In the genomic region with DNA sequence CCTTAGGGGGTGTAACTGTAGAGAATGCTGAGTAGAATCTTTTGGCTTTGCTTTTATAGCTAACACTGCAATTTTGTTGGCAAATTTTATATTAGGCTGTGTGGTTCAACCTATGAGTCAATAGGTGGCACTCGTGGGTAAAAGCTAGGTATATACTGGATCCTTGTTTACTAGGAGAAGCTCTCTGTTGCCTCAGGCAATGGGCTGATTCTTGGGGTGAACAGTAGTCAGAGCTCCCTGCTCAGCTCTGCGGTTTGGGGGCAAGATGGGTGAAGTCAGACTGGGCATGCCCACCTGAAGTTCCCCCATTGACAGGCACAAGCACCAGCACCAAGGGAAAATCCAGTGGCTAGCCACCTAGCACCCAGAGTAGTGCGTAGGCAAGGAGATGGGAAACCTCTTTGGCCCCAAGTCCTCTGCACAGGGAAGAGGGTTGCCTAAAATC, we compare ENCODE assay signal across 8 cellular contexts.
A peak's percentile ranks its signal among the peaks of the same experiment; 100 is the strongest.
DNase-seq lines count a peak whose midpoint lies in the region; ATAC-seq and TF ChIP-seq lines count a peak whose summit lies in the region.

No MANE protein-coding gene starts in this region.

- no peak overlapping the region for H3K4me3 ChIP-seq in OCI-LY1 (ENCODE audit: low read depth, low read length, poor library complexity, severe bottlenecking)

- H3K4me1 ChIP-seq in OCI-LY1 (ENCODE audit: insufficient read depth, low read length, severe bottlenecking): no peaks in the 10 kb centered on the region

- DNase-seq in left colon (no peak), DMS114 treated with DMSO at 0.1 percent for 48 hours (lab: John Stamatoyannopoulos, UW; ENCODE audit: unreplicated experiment) (no peak), DMS153 (lab: John Stamatoyannopoulos, UW) (no peak), NCI-H1436 treated with DMSO at 0.1 percent for 48 hours (lab: John Stamatoyannopoulos, UW) (no peak)
- DNase-seq in NK-92 treated with Interleukin-12 subunit alpha and Interleukin-12 subunit beta, amount 100 ng/mL, for 24 hours (lab: John Stamatoyannopoulos, UW): no peak

- ATAC-seq in GM18498 (IDR thresholded peaks at IDR 0.05; ENCODE audit: unreplicated experiment): peak; percentile 83
- peak; percentile 59 for ATAC-seq in HG03025 (IDR thresholded peaks at IDR 0.05; ENCODE audit: low FRiP score, unreplicated experiment)
- peak; percentile 34 for ATAC-seq in left colon

- no peaks in the 10 kb centered on the region for H3K36me3 ChIP-seq in OCI-LY1 (ENCODE audit: insufficient read depth, low read length)

- no peaks in the 10 kb centered on the region for H3K27me3 ChIP-seq in OCI-LY1 (ENCODE audit: insufficient read depth, low read length)

- peak; percentile 52 for TF ChIP-seq CTCF in OCI-LY1 (IDR thresholded peaks at IDR 0.05; ENCODE audit: low read length)

- intact Hi-C loops in left colon (cut with DNase I, micrococcal nuclease): no loop called here

- no peak overlapping the region for H2AFZ ChIP-seq in OCI-LY1 (ENCODE audit: low read length)

- no peak overlapping the region for H3K9ac ChIP-seq in OCI-LY1 (ENCODE audit: low read length)

- no peaks in the 10 kb centered on the region for H4K20me1 ChIP-seq in OCI-LY1 (ENCODE audit: insufficient read depth, low read length)

- no peak overlapping the region for H3K27ac ChIP-seq in OCI-LY1 (ENCODE audit: low read depth, low read length, poor library complexity, severe bottlenecking)

- no peak overlapping the region for H3K4me2 ChIP-seq in OCI-LY1 (ENCODE audit: low read length)

- H3K9me2 ChIP-seq in OCI-LY1 (ENCODE audit: low read depth, low read length): no peaks in the 10 kb centered on the region

- no peaks in the 10 kb centered on the region for H3F3A ChIP-seq in OCI-LY1 (ENCODE audit: insufficient read depth, low read length)

- no peaks in the 10 kb centered on the region for H3K79me2 ChIP-seq in OCI-LY1 (ENCODE audit: insufficient read depth, low read length)

- H3K9me3 ChIP-seq in OCI-LY1 (ENCODE audit: low read length): no peaks in the 10 kb centered on the region
